In genomic region chr20:63297371-63297781, GRCh38 we compare ENCODE assay signal across 1 cellular context.
TF ChIP-seq lines count a peak whose summit lies in the region.

No MANE protein-coding gene starts in this region.

TF ChIP-seq in H1, 55 proteins besides CTCF, POLR2A, EP300 and RAD21:
- TF ChIP-seq RFX5 (IDR thresholded peaks at IDR 0.05; ENCODE audit: borderline replicate concordance, low read depth, low read length): no peak
- TF ChIP-seq YY1 (IDR thresholded peaks at IDR 0.05; ENCODE audit: low read depth, low read length): no peak
- TF ChIP-seq CHD2 (IDR thresholded peaks at IDR 0.05; ENCODE audit: low read length): no peak
- no peak for TF ChIP-seq TAF7 (optimal IDR thresholded peaks at IDR 0.05; ENCODE audit: borderline replicate concordance, low read depth, low read length)
- TF ChIP-seq MAX (IDR thresholded peaks at IDR 0.05): no peak
- TF ChIP-seq POLR2AphosphoS5 (IDR thresholded peaks at IDR 0.05; ENCODE audit: low read depth, low read length): no peak
- TF ChIP-seq E2F6 (IDR thresholded peaks at IDR 0.05): no peak
- no peak for TF ChIP-seq TEAD4 (IDR thresholded peaks at IDR 0.05; ENCODE audit: low read depth, low read length)
- TF ChIP-seq KDM1A (IDR thresholded peaks at IDR 0.05; ENCODE audit: borderline replicate concordance, low read length): no peak
- TF ChIP-seq GTF2F1 (IDR thresholded peaks at IDR 0.05; ENCODE audit: borderline replicate concordance, low read depth, low read length): no peak
- TF ChIP-seq BRCA1 (IDR thresholded peaks at IDR 0.05; ENCODE audit: low read depth, low read length): no peak
- TF ChIP-seq SIN3A (conservative IDR thresholded peaks at IDR 0.05 in 1 of 2, IDR thresholded peaks at IDR 0.05 in 1 of 2; ENCODE audit: low read depth in 1 of 2, low read length in 2 of 2): no peak
- TF ChIP-seq SIRT6 (IDR thresholded peaks at IDR 0.05; ENCODE audit: low read length): no peak
- no peak for TF ChIP-seq JUND (IDR thresholded peaks at IDR 0.05; ENCODE audit: low read length)
- TF ChIP-seq CBX5 (IDR thresholded peaks at IDR 0.05; ENCODE audit: low read depth, low read length): no peak
- TF ChIP-seq SRF (IDR thresholded peaks at IDR 0.05; ENCODE audit: low read depth, low read length): no peak
- no peak for TF ChIP-seq BCL11A (IDR thresholded peaks at IDR 0.05; ENCODE audit: low read depth in 2 of 2, low read length in 2 of 2)
